ENCODE assay signal across 1 cellular context in the genomic region with DNA sequence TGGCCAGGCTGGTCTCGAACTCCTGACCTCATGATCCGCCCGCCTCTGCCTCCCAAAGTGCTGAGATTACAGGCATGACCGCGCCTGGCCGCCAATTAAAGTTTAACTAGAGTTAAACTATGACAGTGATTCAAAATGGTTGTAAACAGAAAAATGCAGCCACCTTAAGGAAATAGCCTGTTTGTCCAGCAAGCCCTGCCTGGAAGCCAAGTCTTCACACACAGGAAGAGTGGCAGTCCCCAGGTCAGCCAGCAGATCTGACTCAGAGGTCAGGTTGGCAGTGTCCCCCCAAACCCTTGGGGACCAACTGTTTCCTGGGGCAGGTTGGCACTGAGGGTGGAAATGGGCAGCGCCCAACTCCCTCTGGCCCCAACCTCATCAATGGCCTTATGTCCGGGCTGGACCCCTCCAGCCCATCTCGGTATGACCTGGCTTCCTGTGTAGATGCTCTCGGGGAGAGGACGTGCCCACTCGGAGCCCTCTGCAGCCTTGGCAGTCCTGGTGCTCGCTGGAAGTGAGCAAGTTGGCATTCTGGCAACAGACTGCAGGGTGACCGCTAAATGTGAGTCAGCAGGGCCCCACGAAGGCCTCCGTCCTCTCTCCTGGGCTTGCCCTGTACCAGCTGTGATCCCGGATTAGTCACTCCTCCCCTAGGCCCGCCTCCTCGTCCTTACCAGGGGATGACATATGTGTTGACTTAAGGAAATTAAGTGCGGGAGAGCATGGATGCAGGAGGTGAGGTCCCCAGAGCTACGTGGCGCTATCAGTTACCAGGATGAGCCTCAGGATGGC.
TF ChIP-seq lines count a peak whose summit lies in the region.

No MANE protein-coding gene starts in this region.

TF ChIP-seq in HCT116, 20 proteins besides CTCF, POLR2A, EP300 and RAD21:
- TF ChIP-seq, protein P1, sequence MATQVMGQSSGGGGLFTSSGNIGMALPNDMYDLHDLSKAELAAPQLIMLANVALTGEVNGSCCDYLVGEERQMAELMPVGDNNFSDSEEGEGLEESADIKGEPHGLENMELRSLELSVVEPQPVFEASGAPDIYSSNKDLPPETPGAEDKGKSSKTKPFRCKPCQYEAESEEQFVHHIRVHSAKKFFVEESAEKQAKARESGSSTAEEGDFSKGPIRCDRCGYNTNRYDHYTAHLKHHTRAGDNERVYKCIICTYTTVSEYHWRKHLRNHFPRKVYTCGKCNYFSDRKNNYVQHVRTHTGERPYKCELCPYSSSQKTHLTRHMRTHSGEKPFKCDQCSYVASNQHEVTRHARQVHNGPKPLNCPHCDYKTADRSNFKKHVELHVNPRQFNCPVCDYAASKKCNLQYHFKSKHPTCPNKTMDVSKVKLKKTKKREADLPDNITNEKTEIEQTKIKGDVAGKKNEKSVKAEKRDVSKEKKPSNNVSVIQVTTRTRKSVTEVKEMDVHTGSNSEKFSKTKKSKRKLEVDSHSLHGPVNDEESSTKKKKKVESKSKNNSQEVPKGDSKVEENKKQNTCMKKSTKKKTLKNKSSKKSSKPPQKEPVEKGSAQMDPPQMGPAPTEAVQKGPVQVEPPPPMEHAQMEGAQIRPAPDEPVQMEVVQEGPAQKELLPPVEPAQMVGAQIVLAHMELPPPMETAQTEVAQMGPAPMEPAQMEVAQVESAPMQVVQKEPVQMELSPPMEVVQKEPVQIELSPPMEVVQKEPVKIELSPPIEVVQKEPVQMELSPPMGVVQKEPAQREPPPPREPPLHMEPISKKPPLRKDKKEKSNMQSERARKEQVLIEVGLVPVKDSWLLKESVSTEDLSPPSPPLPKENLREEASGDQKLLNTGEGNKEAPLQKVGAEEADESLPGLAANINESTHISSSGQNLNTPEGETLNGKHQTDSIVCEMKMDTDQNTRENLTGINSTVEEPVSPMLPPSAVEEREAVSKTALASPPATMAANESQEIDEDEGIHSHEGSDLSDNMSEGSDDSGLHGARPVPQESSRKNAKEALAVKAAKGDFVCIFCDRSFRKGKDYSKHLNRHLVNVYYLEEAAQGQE (IDR thresholded peaks at IDR 0.05; ENCODE audit: low read depth), result no peak
- TF ChIP-seq TCF7L2 (IDR thresholded peaks at IDR 0.05; ENCODE audit: borderline replicate concordance, extremely low read depth, insufficient read depth, insufficient read length) (peak; percentile 13), POLR2AphosphoS5 (IDR thresholded peaks at IDR 0.05; ENCODE audit: low read depth, low read length) (peak; percentile 65), ZFX (IDR thresholded peaks at IDR 0.05) (no peak)
